ENCODE assay signal across 8 cellular contexts in genomic region chr17:44899074-44899782, GRCh38. TPM values are rescaled to one million over a fixed set of nuclear protein-coding genes. Genes with fewer than 3 reads are reported as not detected.
DNase-seq lines count a peak whose midpoint lies in the region; ATAC-seq, FAIRE-seq and TF ChIP-seq lines count a peak whose summit lies in the region.

TSS of gene EFTUD2 (minus strand) at chr17:44899445. CDS start at chr17:44894521, 4,924 bp downstream.

- H3K36me3 ChIP-seq in KOPT-K1 (ENCODE audit: insufficient read depth, low read length) (peaks cover 26% of the 10 kb centered on the region), Peyer's patch (peaks cover 0 to 6% (median 0%) of the 10 kb centered on the region in 3 donors), esophagus muscularis mucosa (peaks cover 0 to 10% (median 2%) of the 10 kb centered on the region in 4 donors), muscle layer of duodenum (ENCODE audit: control insufficient read depth in 1 of 2, insufficient read depth in 2 of 2, low read length in 2 of 2) (peaks cover 0 to 4% of the 10 kb centered on the region in 2 donors)

- H3K27ac ChIP-seq in KOPT-K1 (ENCODE audit: low read depth, low read length, poor library complexity, severe bottlenecking) (peak within 1 kb of the TSS; percentile 96), Peyer's patch (peak within 1 kb of the TSS; percentile 91 to 97 (median 94)), esophagus muscularis mucosa (replicated peaks in 1 of 4) (peak within 1 kb of the TSS; percentile 88 to 94 (median 91)), muscle layer of duodenum (ENCODE audit: low read length) (peak within 1 kb of the TSS; percentile 95)

- peaks cover 0 to 21% (median 8%) of the 10 kb centered on the region in 4 donors for H3K4me1 ChIP-seq in Peyer's patch
- H3K4me1 ChIP-seq in esophagus muscularis mucosa: peaks cover 23 to 49% (median 39%) of the 10 kb centered on the region in 4 donors
- peaks cover 11 to 25% of the 10 kb centered on the region in 2 donors for H3K4me1 ChIP-seq in muscle layer of duodenum (ENCODE audit: control insufficient read depth in 1 of 2, insufficient read depth in 2 of 2, low read length in 2 of 2)

- H3K9me3 ChIP-seq in KOPT-K1 (ENCODE audit: insufficient read depth, low read length, poor library complexity, severe bottlenecking) (no peaks in the 10 kb centered on the region), Peyer's patch (no peaks in the 10 kb centered on the region), esophagus muscularis mucosa (no peaks in the 10 kb centered on the region), muscle layer of duodenum (ENCODE audit: control insufficient read depth in 1 of 2, low read length in 2 of 2) (no peaks in the 10 kb centered on the region)

- FAIRE-seq in D721Med (lab: Jason Lieb, UNC): no peak

- peak; percentile 51 for ATAC-seq in GM21717 (IDR thresholded peaks at IDR 0.05; ENCODE audit: unreplicated experiment)

- DNase-seq in D721Med (ENCODE audit: insufficient read length, low spot score): peak; percentile 78
- DNase-seq in Peyer's patch: peak; percentile 93 to 96 (median 94)
- DNase-seq in activated T-cell treated with anti-CD3 and anti-CD28 coated beads, Interleukin-2, amount 50 U/mL, for 48 hours: peak; percentile 95 to 98
- peak; percentile 99 for DNase-seq in esophagus muscularis mucosa (ENCODE audit: extremely low spot score)
- peak; percentile 85 to 86 for DNase-seq in stimulated activated CD8-positive, alpha-beta memory T cell treated with anti-CD3 and anti-CD28 coated beads, Interleukin-7, amount 100 ng/mL, for 4 hours (ENCODE audit: low read depth in 2 of 2)

- no peak for TF ChIP-seq EP300 in esophagus muscularis mucosa (IDR thresholded peaks at IDR 0.05)

- H3K4me3 ChIP-seq in Peyer's patch: peak within 1 kb of the TSS; percentile 71 to 90 (median 72)
- peak within 1 kb of the TSS; percentile 58 to 80 (median 74) for H3K4me3 ChIP-seq in esophagus muscularis mucosa
- peak within 1 kb of the TSS; percentile 91 to 99 for H3K4me3 ChIP-seq in muscle layer of duodenum (ENCODE audit: low read depth in 1 of 2, low read length in 2 of 2)

- TF ChIP-seq POLR2A in Peyer's patch (IDR thresholded peaks at IDR 0.05) (peak; percentile 30 to 64), esophagus muscularis mucosa (IDR thresholded peaks at IDR 0.05; ENCODE audit: low read depth) (no peak)

- intact Hi-C loops in esophagus muscularis mucosa (cut with DNase I): no loop called here

- TF ChIP-seq CTCF in D721Med (IDR thresholded peaks at IDR 0.05; ENCODE audit: insufficient read depth, missing control alignments) (no peak), Peyer's patch (IDR thresholded peaks at IDR 0.05) (peak in 3 of 6 experiments; percentile 23 to 31 (median 29)), esophagus muscularis mucosa (IDR thresholded peaks at IDR 0.05) (peak in 1 of 3 experiments; percentile 32)

- under 1% methylated on average over 45 of the region's 54 CpGs for WGBS in esophagus muscularis mucosa

- H3K27me3 ChIP-seq in Peyer's patch (no peaks in the 10 kb centered on the region), esophagus muscularis mucosa (no peaks in the 10 kb centered on the region), muscle layer of duodenum (ENCODE audit: low read depth, low read length) (no peaks in the 10 kb centered on the region)

RNA-seq across cellular contexts. Expression of gene EFTUD2, which starts in this region (rescaled TPM):
- total RNA-seq in Peyer's patch (100 to 1,000 TPM in 1 of 4 donors, 10 to 100 TPM in 3; 43.3 to 176 (median 69.8) TPM), esophagus muscularis mucosa (10 to 100 TPM; 46.0 to 49.7 (median 48.3) TPM)

Comparison
In these comparisons a context has a peak if more than half of its experiments do, and no peak if none do; other contexts are left out.
1. Peak in every context shown above with its lines: DNase-seq, ATAC-seq, H3K4me3 ChIP-seq and H3K27ac ChIP-seq.